Comparison of ENCODE assay signal across 9 cellular contexts in the genomic region with DNA sequence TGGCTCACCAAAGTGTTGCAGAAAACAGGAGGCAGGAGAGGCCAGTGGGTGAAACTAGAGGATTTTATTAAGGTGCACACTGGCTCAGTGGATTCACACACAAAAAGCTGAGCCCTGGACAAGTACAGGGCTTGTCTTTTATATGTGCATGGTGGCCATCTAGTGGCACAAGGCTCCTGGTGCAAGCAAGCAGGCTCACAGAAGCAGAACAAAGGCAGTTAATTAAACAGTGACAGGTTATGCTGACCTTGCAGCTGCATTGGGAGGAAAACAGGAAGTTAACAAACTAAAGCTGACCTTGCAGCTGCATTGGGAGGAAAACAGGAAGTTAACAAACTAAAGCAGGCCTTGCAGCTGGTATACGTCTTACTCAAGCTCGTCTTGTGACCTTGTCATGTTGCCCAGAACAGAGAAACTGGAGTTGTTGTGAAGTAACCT.
A peak's percentile ranks its signal among the peaks of the same experiment; 100 is the strongest.
DNase-seq lines count a peak whose midpoint lies in the region; ATAC-seq and TF ChIP-seq lines count a peak whose summit lies in the region.
"Had no signal": no experiment of that assay in that cellular context is flagged by ENCODE, and none has a peak within 500 bp of the region (broad histone marks: within the 10 kb centered on the region; RNA-seq: fewer than 3 reads in every experiment).

No MANE protein-coding gene starts in this region.

- H3K4me1 ChIP-seq in GM23338 (ENCODE audit: insufficient read depth) (no peaks in the 10 kb centered on the region), SJCRH30 (no peaks in the 10 kb centered on the region)
- H3K4me1 ChIP-seq: right lobe of liver had no signal

- DNase-seq in DMS53 treated with DMSO at 0.1 percent for 48 hours (lab: John Stamatoyannopoulos, UW; ENCODE audit: unreplicated experiment) (peak; percentile 70), GM23338 (ENCODE audit: low spot score) (peak; percentile 79), SJCRH30 (peak; percentile 19 to 39), iPS DF 19.7 (ENCODE audit: low read depth, low spot score) (peak; percentile 59), GM13976 (ENCODE audit: low spot score) (no peak), head of caudate nucleus (no peak), osteocyte (ENCODE audit: extremely low spot score, unreplicated experiment) (no peak)
- DNase-seq: right lobe of liver had no signal

- H3K36me3 Mint-ChIP-seq in GM23338 (ENCODE audit: low read depth) (peaks cover 88% of the 10 kb centered on the region), osteocyte (ENCODE audit: unreplicated experiment) (no peaks in the 10 kb centered on the region)

- peak; percentile 64 to 65 for TF ChIP-seq CTCF in GM23338 (conservative IDR thresholded peaks at IDR 0.05; ENCODE audit: low read depth in 2 of 2)
- TF ChIP-seq CTCF in GM13976 (IDR thresholded peaks at IDR 0.05; ENCODE audit: borderline replicate concordance, control extremely low read depth, extremely low read depth, insufficient read depth, missing control alignments) = no peak
- no peak for TF ChIP-seq CTCF in osteocyte (IDR thresholded peaks at IDR 0.05)

- H3K27me3 Mint-ChIP-seq in GM23338 (ENCODE audit: insufficient read depth, low read depth, poor library complexity) (peaks cover 20% of the 10 kb centered on the region), osteocyte (ENCODE audit: unreplicated experiment) (no peaks in the 10 kb centered on the region)

- in situ Hi-C loops in GM13976 (cut with MboI; ENCODE audit: low sequenced_read_pairs, unreplicated experiment) = no loop called here

- ATAC-seq in GM23338 = peak; percentile 90
- no peak for ATAC-seq in GM21528 (IDR thresholded peaks at IDR 0.05; ENCODE audit: low FRiP score, unreplicated experiment)

- no peak overlapping the region for H2AFZ ChIP-seq in GM23338

- H3K36me3 ChIP-seq in GM23338 (ENCODE audit: insufficient read depth) = peaks cover 31% of the 10 kb centered on the region
- H3K36me3 ChIP-seq in SJCRH30 = no peaks in the 10 kb centered on the region
- H3K36me3 ChIP-seq: right lobe of liver had no signal

- no peak overlapping the region for H3K4me3 Mint-ChIP-seq in GM23338
- no peak overlapping the region for H3K4me3 Mint-ChIP-seq in osteocyte (ENCODE audit: unreplicated experiment)

- peaks cover 14% of the 10 kb centered on the region for H3K9me2 ChIP-seq in GM23338 (ENCODE audit: insufficient read depth)

- H3K9me3 Mint-ChIP-seq in GM23338 (peaks cover 89% of the 10 kb centered on the region), osteocyte (ENCODE audit: unreplicated experiment) (peaks cover 40% of the 10 kb centered on the region)

- H3K27ac ChIP-seq in GM23338 (ENCODE audit: low read depth) = peak overlapping the region; percentile 62; the same call in 1 of the 2 replicates
- H3K27ac ChIP-seq in SJCRH30 = no peak overlapping the region
- H3K27ac ChIP-seq: right lobe of liver had no signal

- 0 out of 2 replicates have a peak, but pooled peaks cover 4% of the 10 kb centered on the region for H3F3A ChIP-seq in GM23338 (replicated peaks; ENCODE audit: low read depth)

- no peaks in the 10 kb centered on the region for H3K79me2 ChIP-seq in GM23338 (replicated peaks; ENCODE audit: insufficient read depth)

- no peak overlapping the region for H3K4me2 ChIP-seq in GM23338

- intact Hi-C loops in head of caudate nucleus (cut with DNase I) = no loop called here

- H3K9me3 ChIP-seq in SJCRH30 (replicated peaks) = no peaks in the 10 kb centered on the region

- H3K27me3 ChIP-seq in GM23338 (ENCODE audit: insufficient read depth) = no peaks in the 10 kb centered on the region
- H3K27me3 ChIP-seq in SJCRH30 = no peaks in the 10 kb centered on the region
- H3K27me3 ChIP-seq: right lobe of liver had no signal

- H3K4me1 Mint-ChIP-seq in GM23338 (peaks cover 3% of the 10 kb centered on the region), osteocyte (ENCODE audit: unreplicated experiment) (no peaks in the 10 kb centered on the region)

- H4K20me1 ChIP-seq in GM23338 (replicated peaks; ENCODE audit: insufficient read depth) = peaks cover 7% of the 10 kb centered on the region; the same call in 1 of the 2 replicates

- H3K4me3 ChIP-seq in GM23338 (no peak overlapping the region), SJCRH30 (no peak overlapping the region)
- H3K4me3 ChIP-seq: right lobe of liver had no signal

- H3K27ac Mint-ChIP-seq in GM23338 (no peak overlapping the region), osteocyte (ENCODE audit: unreplicated experiment) (no peak overlapping the region)

TF ChIP-seq in GM23338, 12 proteins besides CTCF, POLR2A, EP300 and RAD21 (continues in another document):
- TF ChIP-seq POLR2AphosphoS5 (IDR thresholded peaks at IDR 0.05; ENCODE audit: low read depth) = no peak
- TF ChIP-seq, protein P1, sequence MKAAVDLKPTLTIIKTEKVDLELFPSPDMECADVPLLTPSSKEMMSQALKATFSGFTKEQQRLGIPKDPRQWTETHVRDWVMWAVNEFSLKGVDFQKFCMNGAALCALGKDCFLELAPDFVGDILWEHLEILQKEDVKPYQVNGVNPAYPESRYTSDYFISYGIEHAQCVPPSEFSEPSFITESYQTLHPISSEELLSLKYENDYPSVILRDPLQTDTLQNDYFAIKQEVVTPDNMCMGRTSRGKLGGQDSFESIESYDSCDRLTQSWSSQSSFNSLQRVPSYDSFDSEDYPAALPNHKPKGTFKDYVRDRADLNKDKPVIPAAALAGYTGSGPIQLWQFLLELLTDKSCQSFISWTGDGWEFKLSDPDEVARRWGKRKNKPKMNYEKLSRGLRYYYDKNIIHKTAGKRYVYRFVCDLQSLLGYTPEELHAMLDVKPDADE (IDR thresholded peaks at IDR 0.05) = no peak
- TF ChIP-seq ZNF331 (CRISPR knock-in tag; IDR thresholded peaks at IDR 0.05; ENCODE audit: low read depth) = no peak
- no peak for TF ChIP-seq ZNF114 (CRISPR knock-in tag; IDR thresholded peaks at IDR 0.05)
- no peak for TF ChIP-seq EZH2 (IDR thresholded peaks at IDR 0.05; ENCODE audit: low read depth, unreplicated experiment)
- TF ChIP-seq STAT1 (IDR thresholded peaks at IDR 0.05; ENCODE audit: unreplicated experiment) = no peak
- no peak for TF ChIP-seq CREB1 (CRISPR knock-in tag; IDR thresholded peaks at IDR 0.05; ENCODE audit: low read depth)
- TF ChIP-seq JUNB (IDR thresholded peaks at IDR 0.05; ENCODE audit: unreplicated experiment) = no peak
- TF ChIP-seq, protein P2, sequence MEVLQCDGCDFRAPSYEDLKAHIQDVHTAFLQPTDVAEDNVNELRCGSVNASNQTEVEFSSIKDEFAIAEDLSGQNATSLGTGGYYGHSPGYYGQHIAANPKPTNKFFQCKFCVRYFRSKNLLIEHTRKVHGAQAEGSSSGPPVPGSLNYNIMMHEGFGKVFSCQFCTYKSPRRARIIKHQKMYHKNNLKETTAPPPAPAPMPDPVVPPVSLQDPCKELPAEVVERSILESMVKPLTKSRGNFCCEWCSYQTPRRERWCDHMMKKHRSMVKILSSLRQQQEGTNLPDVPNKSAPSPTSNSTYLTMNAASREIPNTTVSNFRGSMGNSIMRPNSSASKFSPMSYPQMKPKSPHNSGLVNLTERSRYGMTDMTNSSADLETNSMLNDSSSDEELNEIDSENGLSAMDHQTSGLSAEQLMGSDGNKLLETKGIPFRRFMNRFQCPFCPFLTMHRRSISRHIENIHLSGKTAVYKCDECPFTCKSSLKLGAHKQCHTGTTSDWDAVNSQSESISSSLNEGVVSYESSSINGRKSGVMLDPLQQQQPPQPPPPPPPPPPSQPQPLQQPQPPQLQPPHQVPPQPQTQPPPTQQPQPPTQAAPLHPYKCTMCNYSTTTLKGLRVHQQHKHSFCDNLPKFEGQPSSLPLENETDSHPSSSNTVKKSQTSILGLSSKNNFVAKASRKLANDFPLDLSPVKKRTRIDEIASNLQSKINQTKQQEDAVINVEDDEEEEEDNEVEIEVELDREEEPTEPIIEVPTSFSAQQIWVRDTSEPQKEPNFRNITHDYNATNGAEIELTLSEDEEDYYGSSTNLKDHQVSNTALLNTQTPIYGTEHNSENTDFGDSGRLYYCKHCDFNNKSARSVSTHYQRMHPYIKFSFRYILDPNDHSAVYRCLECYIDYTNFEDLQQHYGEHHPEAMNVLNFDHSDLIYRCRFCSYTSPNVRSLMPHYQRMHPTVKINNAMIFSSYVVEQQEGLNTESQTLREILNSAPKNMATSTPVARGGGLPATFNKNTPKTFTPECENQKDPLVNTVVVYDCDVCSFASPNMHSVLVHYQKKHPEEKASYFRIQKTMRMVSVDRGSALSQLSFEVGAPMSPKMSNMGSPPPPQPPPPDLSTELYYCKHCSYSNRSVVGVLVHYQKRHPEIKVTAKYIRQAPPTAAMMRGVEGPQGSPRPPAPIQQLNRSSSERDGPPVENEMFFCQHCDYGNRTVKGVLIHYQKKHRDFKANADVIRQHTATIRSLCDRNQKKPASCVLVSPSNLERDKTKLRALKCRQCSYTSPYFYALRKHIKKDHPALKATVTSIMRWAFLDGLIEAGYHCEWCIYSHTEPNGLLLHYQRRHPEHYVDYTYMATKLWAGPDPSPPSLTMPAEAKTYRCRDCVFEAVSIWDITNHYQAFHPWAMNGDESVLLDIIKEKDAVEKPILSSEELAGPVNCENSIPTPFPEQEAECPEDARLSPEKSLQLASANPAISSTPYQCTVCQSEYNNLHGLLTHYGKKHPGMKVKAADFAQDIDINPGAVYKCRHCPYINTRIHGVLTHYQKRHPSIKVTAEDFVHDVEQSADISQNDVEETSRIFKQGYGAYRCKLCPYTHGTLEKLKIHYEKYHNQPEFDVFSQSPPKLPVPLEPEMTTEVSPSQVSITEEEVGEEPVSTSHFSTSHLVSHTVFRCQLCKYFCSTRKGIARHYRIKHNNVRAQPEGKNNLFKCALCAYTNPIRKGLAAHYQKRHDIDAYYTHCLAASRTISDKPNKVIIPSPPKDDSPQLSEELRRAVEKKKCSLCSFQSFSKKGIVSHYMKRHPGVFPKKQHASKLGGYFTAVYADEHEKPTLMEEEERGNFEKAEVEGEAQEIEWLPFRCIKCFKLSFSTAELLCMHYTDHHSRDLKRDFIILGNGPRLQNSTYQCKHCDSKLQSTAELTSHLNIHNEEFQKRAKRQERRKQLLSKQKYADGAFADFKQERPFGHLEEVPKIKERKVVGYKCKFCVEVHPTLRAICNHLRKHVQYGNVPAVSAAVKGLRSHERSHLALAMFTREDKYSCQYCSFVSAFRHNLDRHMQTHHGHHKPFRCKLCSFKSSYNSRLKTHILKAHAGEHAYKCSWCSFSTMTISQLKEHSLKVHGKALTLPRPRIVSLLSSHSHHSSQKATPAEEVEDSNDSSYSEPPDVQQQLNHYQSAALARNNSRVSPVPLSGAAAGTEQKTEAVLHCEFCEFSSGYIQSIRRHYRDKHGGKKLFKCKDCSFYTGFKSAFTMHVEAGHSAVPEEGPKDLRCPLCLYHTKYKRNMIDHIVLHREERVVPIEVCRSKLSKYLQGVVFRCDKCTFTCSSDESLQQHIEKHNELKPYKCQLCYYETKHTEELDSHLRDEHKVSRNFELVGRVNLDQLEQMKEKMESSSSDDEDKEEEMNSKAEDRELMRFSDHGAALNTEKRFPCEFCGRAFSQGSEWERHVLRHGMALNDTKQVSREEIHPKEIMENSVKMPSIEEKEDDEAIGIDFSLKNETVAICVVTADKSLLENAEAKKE (CRISPR knock-in tag; IDR thresholded peaks at IDR 0.05) = no peak

Comparison
In these comparisons a context has a peak if more than half of its experiments do, and no peak if none do; other contexts are left out.
1. DNase-seq: peak in DMS53 treated with DMSO at 0.1 percent for 48 hours (single experiment), GM23338 (single experiment), SJCRH30 (2 of 2) and iPS DF 19.7 (single experiment); none in GM13976 (single experiment), head of caudate nucleus (0 of 42) and osteocyte (single experiment).
2. CTCF ChIP-seq: peak in GM23338 (2 of 2); none in GM13976 (single experiment) and osteocyte (single experiment).